In the genomic region with DNA sequence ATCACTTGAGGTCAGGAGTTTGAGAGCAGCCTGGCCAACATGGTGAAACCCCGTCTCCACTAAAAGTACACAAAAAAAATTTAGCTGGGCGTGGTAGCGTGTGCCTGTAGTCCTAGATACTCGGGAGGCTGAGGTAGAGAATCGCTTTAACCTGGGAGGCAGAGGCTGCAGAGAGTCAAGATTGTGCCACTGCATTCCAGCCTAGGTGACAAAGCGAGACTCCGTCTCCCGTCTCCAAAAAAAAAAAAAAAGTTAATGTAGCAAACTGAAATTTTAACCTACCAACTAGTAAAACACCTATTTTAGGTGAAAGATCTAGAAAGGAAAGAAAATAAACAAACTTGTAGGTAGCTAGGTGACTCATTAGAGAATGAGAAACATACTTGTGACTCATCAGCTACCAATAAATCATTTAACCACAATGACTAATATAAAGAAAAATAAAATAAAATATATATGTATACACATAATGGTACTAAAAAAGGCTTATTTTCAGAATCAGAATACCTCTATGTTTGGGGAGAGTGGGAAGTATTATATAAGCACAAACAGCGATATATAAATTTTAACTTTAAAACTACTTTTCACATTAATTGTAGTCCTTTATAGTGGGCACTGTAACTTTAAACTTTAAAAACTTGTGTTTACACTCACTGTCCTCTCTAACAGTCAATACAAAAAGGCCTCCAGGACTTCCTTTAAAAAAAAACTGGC, we compare ENCODE assay signal across 8 cellular contexts. TPM values are rescaled to one million over a fixed set of nuclear protein-coding genes. Genes with fewer than 3 reads are reported as not detected.
DNase-seq lines count a peak whose midpoint lies in the region; ATAC-seq and TF ChIP-seq lines count a peak whose summit lies in the region.

No MANE protein-coding gene starts in this region.

- peaks cover 47% of the 10 kb centered on the region for H3K4me1 Mint-ChIP-seq in activated CD8-positive, alpha-beta memory T cell treated with anti-CD3 and anti-CD28 coated beads, Interleukin-2, amount 10 ng/mL, durations not matched to agents 7 days and 5 days
- H3K4me1 Mint-ChIP-seq in activated CD4-positive, alpha-beta memory T cell treated with anti-CD3 and anti-CD28 coated beads, Interleukin-2, amount 10 ng/mL, durations not matched to agents 7 days and 5 days, result peaks cover 42% of the 10 kb centered on the region

- no peak for TF ChIP-seq POLR2A in testis (IDR thresholded peaks at IDR 0.05)

- peak; percentile 85 for ATAC-seq in activated CD8-positive, alpha-beta memory T cell treated with anti-CD3 and anti-CD28 coated beads, Interleukin-2, amount 10 ng/mL, durations not matched to agents 7 days and 5 days
- ATAC-seq in HG03354 (IDR thresholded peaks at IDR 0.05; ENCODE audit: poor library complexity, severe bottlenecking, unreplicated experiment) (peak; percentile 82), GM21528 (IDR thresholded peaks at IDR 0.05; ENCODE audit: low FRiP score, unreplicated experiment) (no peak)

- CTCF ChIA-PET in activated CD8-positive, alpha-beta memory T cell treated with anti-CD3 and anti-CD28 coated beads, Interleukin-2, amount 10 ng/mL, durations not matched to agents 7 days and 5 days (lab: Charles Lee), result interaction anchor here (0.8 to 1.4 kb wide), 3 partner anchors 11 to 17 kb away, joined by 3 to 5 read pairs (median 4); no protein-coding TSS in a partner anchor
- CTCF ChIA-PET in activated CD4-positive, alpha-beta memory T cell treated with anti-CD3 and anti-CD28 coated beads, Interleukin-2, amount 10 ng/mL, durations not matched to agents 7 days and 5 days (lab: Charles Lee), result interaction anchor here (0.7 to 1.3 kb wide), 6 partner anchors 11 to 430 kb away, joined by 3 to 5 read pairs (median 4); a partner anchor contains a TSS

- DNase-seq in activated CD8-positive, alpha-beta memory T cell treated with anti-CD3 and anti-CD28 coated beads, Interleukin-2, amount 10 ng/mL, durations not matched to agents 7 days and 5 days, result peak; percentile 50
- DNase-seq in activated CD8-positive, alpha-beta memory T cell treated with anti-CD3 and anti-CD28 coated beads, Interleukin-2, amount 50 U/mL, for 4 hours, result no peak
- DNase-seq in activated CD4-positive, alpha-beta memory T cell treated with anti-CD3 and anti-CD28 coated beads, Interleukin-2, amount 10 ng/mL, durations not matched to agents 7 days and 5 days, result peak; percentile 29
- DNase-seq in hepatic stellate cell (ENCODE audit: low spot score) (peak; percentile 18), germinal center (ENCODE audit: low spot score) (no peak), testis (no peak)

- H3K27ac Mint-ChIP-seq in activated CD8-positive, alpha-beta memory T cell treated with anti-CD3 and anti-CD28 coated beads, Interleukin-2, amount 10 ng/mL, durations not matched to agents 7 days and 5 days, result peak overlapping the region; percentile 83
- H3K27ac Mint-ChIP-seq in activated CD4-positive, alpha-beta memory T cell treated with anti-CD3 and anti-CD28 coated beads, Interleukin-2, amount 10 ng/mL, durations not matched to agents 7 days and 5 days, result peak overlapping the region; percentile 85

- TF ChIP-seq CTCF in testis (IDR thresholded peaks at IDR 0.05), result no peak

- peaks cover 55% of the 10 kb centered on the region for H3K36me3 Mint-ChIP-seq in activated CD8-positive, alpha-beta memory T cell treated with anti-CD3 and anti-CD28 coated beads, Interleukin-2, amount 10 ng/mL, durations not matched to agents 7 days and 5 days
- peaks cover 61% of the 10 kb centered on the region for H3K36me3 Mint-ChIP-seq in activated CD4-positive, alpha-beta memory T cell treated with anti-CD3 and anti-CD28 coated beads, Interleukin-2, amount 10 ng/mL, durations not matched to agents 7 days and 5 days (ENCODE audit: low read depth)

- H3K4me3 ChIP-seq in testis, result no peak overlapping the region

- H3K9me3 ChIP-seq in testis, result no peaks in the 10 kb centered on the region

- H3K27me3 ChIP-seq in testis, result no peaks in the 10 kb centered on the region

- 87 to 92% methylated on average over 9 of the region's 9 CpGs for WGBS in testis, 2 donors

- H3K4me3 Mint-ChIP-seq in activated CD8-positive, alpha-beta memory T cell treated with anti-CD3 and anti-CD28 coated beads, Interleukin-2, amount 10 ng/mL, durations not matched to agents 7 days and 5 days, result peak overlapping the region; percentile 29
- H3K4me3 Mint-ChIP-seq in activated CD4-positive, alpha-beta memory T cell treated with anti-CD3 and anti-CD28 coated beads, Interleukin-2, amount 10 ng/mL, durations not matched to agents 7 days and 5 days, result peak overlapping the region; percentile 51

- H3K36me3 ChIP-seq in testis (ENCODE audit: low read depth, missing control alignments), result no peaks in the 10 kb centered on the region

- intact Hi-C loops in testis (cut with DNase I; ENCODE audit: low total_unique reads), result no loop called here

- POLR2A ChIA-PET in activated CD4-positive, alpha-beta memory T cell treated with anti-CD3 and anti-CD28 coated beads, Interleukin-2, amount 10 ng/mL, durations not matched to agents 7 days and 5 days (lab: Charles Lee), result interaction anchor here (0.8 to 2.4 kb wide), 13 partner anchors 12 to 433 kb away, joined by 3 to 21 read pairs (median 6); a partner anchor contains a TSS

- H3K9me3 Mint-ChIP-seq in activated CD8-positive, alpha-beta memory T cell treated with anti-CD3 and anti-CD28 coated beads, Interleukin-2, amount 10 ng/mL, durations not matched to agents 7 days and 5 days (ENCODE audit: low read depth), result no peaks in the 10 kb centered on the region
- no peaks in the 10 kb centered on the region for H3K9me3 Mint-ChIP-seq in activated CD4-positive, alpha-beta memory T cell treated with anti-CD3 and anti-CD28 coated beads, Interleukin-2, amount 10 ng/mL, durations not matched to agents 7 days and 5 days

- H3K27me3 Mint-ChIP-seq in activated CD8-positive, alpha-beta memory T cell treated with anti-CD3 and anti-CD28 coated beads, Interleukin-2, amount 10 ng/mL, durations not matched to agents 7 days and 5 days, result no peaks in the 10 kb centered on the region
- no peaks in the 10 kb centered on the region for H3K27me3 Mint-ChIP-seq in activated CD4-positive, alpha-beta memory T cell treated with anti-CD3 and anti-CD28 coated beads, Interleukin-2, amount 10 ng/mL, durations not matched to agents 7 days and 5 days

- no peak overlapping the region for H3K27ac ChIP-seq in testis

- peaks cover 4% of the 10 kb centered on the region for H3K4me1 ChIP-seq in testis

RNA-seq across cellular contexts. Expression of a gene that starts 36.6 kb away (rescaled TPM):
- total RNA-seq in activated CD8-positive, alpha-beta memory T cell treated with anti-CD3 and anti-CD28 coated beads, Interleukin-2, amount 10 ng/mL, durations not matched to agents 7 days and 5 days, result 100 to 1,000 TPM in 1 of 2 experiments, 10 to 100 TPM in 1; 94.0 to 109 TPM
- total RNA-seq in activated CD4-positive, alpha-beta memory T cell treated with anti-CD3 and anti-CD28 coated beads, Interleukin-2, amount 10 ng/mL, durations not matched to agents 7 days and 5 days, result 100 to 1,000 TPM; 147 to 151 TPM
- 10 to 100 TPM; 39.5 to 45.7 TPM for total RNA-seq in testis
- polyA plus RNA-seq in testis (ENCODE audit: insufficient read depth, low read depth, low replicate concordance), result 32.3 TPM

Comparison
In these comparisons a context has a peak if more than half of its experiments do, and no peak if none do; other contexts are left out.
1. DNase-seq: peak in activated CD8-positive, alpha-beta memory T cell treated with anti-CD3 and anti-CD28 coated beads, Interleukin-2, amount 10 ng/mL, durations not matched to agents 7 days and 5 days (single experiment), activated CD4-positive, alpha-beta memory T cell treated with anti-CD3 and anti-CD28 coated beads, Interleukin-2, amount 10 ng/mL, durations not matched to agents 7 days and 5 days (single experiment) and hepatic stellate cell (single experiment); none in activated CD8-positive, alpha-beta memory T cell treated with anti-CD3 and anti-CD28 coated beads, Interleukin-2, amount 50 U/mL, for 4 hours (single experiment), germinal center (single experiment) and testis (single experiment).